8 cellular contexts compared by ENCODE assay signal in the genomic region with DNA sequence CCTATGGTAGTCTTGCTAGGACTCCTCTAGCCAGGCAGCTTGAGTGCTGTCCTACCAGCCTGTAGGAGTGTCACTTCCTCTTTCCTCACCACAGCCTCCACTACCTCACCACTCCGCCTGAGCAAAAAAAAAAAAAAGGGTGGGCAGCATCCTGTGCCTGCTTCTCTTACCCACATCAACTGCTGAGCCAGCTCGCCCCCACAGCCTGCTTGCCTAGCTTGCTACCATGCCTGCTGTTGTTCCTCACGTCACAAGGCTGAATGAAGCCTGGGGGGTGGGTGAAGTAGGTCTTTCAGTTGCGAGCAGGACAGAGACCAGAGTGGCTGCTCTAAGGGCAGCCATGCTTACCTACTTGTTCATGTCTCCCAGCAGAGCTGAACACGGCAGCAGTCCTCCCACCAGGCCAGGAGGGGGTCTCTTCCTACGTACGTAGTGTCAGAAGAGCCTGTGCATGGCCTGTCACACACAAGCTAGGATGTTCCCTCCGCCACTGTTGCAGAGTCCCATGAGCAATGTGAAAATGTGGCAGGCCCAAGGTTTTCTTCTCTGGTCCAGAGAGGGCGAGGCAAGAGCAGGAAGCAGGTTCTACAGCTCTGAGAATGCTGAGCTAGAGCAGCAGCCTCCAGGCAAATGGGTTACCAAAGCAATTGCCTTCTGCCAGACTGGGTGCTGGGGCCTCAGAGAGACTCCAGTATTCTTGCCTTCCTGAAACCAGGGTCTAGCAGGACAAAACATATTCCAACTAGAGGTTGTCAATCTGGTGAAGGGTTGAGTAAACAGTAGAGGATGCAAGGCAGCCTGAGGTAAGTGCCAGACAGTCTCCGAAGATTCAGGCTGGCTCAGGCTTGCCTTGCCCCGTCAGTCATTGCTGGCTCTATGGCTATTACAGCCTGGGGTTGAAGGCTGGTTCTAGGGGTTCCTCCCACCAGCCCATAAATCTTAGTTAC. TPM values are rescaled to one million over a fixed set of nuclear protein-coding genes. Genes with fewer than 3 reads are reported as not detected.
A peak's percentile ranks its signal among the peaks of the same experiment; 100 is the strongest.
DNase-seq lines count a peak whose midpoint lies in the region; ATAC-seq and TF ChIP-seq lines count a peak whose summit lies in the region.

No MANE protein-coding gene starts in this region.

- peaks cover 0 to 85% of the 10 kb centered on the region in 2 donors for H3K36me3 ChIP-seq in adrenal gland (replicated peaks in 1 of 2)

- no peak for TF ChIP-seq CTCF in adrenal gland (IDR thresholded peaks at IDR 0.05)

- TF ChIP-seq POLR2A in adrenal gland (IDR thresholded peaks at IDR 0.05), result no peak

- H3K27me3 ChIP-seq in adrenal gland, result no peaks in the 10 kb centered on the region

- H3K27ac ChIP-seq in adrenal gland, result peak overlapping the region in 2 of 5 donors; percentile 56 to 71

- intact Hi-C loops in adrenal gland (cut with DNase I), result no loop called here

- peak; percentile 92 for ATAC-seq in GM19023 (IDR thresholded peaks at IDR 0.05; ENCODE audit: unreplicated experiment)
- ATAC-seq in HG03097 (IDR thresholded peaks at IDR 0.05; ENCODE audit: low FRiP score, unreplicated experiment), result peak; percentile 77

- H3K9me3 ChIP-seq in adrenal gland (replicated peaks in 1 of 3), result no peaks in the 10 kb centered on the region

- DNase-seq in T follicular helper cell (ENCODE audit: low read depth) (peak; percentile 82), adrenal gland (peak in 5 of 7 donors; percentile 54 to 76 (median 65)), mesenteric fat pad (ENCODE audit: low spot score) (peak; percentile 89), HPDE6-E6E7 (ENCODE audit: extremely low spot score) (no peak), NCI-H2029 (lab: John Stamatoyannopoulos, UW) (no peak)
- DNase-seq in stimulated activated naive CD4-positive, alpha-beta T cell (lab: John Stamatoyannopoulos, UW), result peak; percentile 75 to 96 (median 86)

- H3K4me1 ChIP-seq in adrenal gland (replicated peaks in 1 of 2), result peaks cover under 1 to 4% of the 10 kb centered on the region in 2 donors

- H3K4me3 ChIP-seq in adrenal gland, result no peak overlapping the region

- WGBS in adrenal gland, 4 donors, result 62 to 71% (median 66%) methylated on average over 10 to 11 of the region's 11 CpGs

RNA-seq across cellular contexts. Expression of gene PPM1M, which starts 8.0 kb away (rescaled TPM):
- total RNA-seq in adrenal gland, result 10 to 100 TPM; 10.5 to 28.0 (median 22.1) TPM
- 10 to 100 TPM in 2 of 3 donors, 1 to 10 TPM in 1; 9.1 to 29.8 (median 23.1) TPM for polyA plus RNA-seq in adrenal gland
- 26.8 TPM for total RNA-seq in mesenteric fat pad

RNA-seq across cellular contexts. Expression of gene TWF2, which starts 14.6 kb away (rescaled TPM):
- total RNA-seq in adrenal gland, result 10 to 100 TPM; 31.7 to 95.6 (median 59.4) TPM
- 10 to 100 TPM; 13.6 to 28.2 (median 26.1) TPM for polyA plus RNA-seq in adrenal gland
- 52.4 TPM for total RNA-seq in mesenteric fat pad

RNA-seq across cellular contexts. Expression of gene WDR82, which starts 24.9 kb away (rescaled TPM):
- total RNA-seq in adrenal gland (10 to 100 TPM; 44.6 to 84.0 (median 59.9) TPM), mesenteric fat pad (52.7 TPM)
- 10 to 100 TPM; 23.8 to 74.2 (median 24.6) TPM for polyA plus RNA-seq in adrenal gland

RNA-seq across cellular contexts. Expression of gene TLR9, which starts 28.1 kb away (rescaled TPM):
- total RNA-seq in adrenal gland (under 1 TPM in 4 of 8 donors, not detected in 4; under 0.01 to 0.61 (median 0.17) TPM), mesenteric fat pad (0.19 TPM)
- under 1 TPM in 2 of 3 donors, not detected in 1; 0.34 to 0.56 TPM for polyA plus RNA-seq in adrenal gland

RNA-seq across cellular contexts. Expression of gene GLYCTK, which starts 34.0 kb away (rescaled TPM):
- total RNA-seq in adrenal gland (10 to 100 TPM in 6 of 8 donors, 1 to 10 TPM in 2; 8.2 to 17.9 (median 13.7) TPM), mesenteric fat pad (14.1 TPM)
- polyA plus RNA-seq in adrenal gland, result 10 to 100 TPM in 2 of 3 donors, 1 to 10 TPM in 1; 4.9 to 31.7 (median 18.0) TPM

Comparison
In these comparisons a context has a peak if more than half of its experiments do, and no peak if none do; other contexts are left out.
1. DNase-seq: peak in T follicular helper cell (single experiment), adrenal gland (5 of 7), mesenteric fat pad (single experiment) and stimulated activated naive CD4-positive, alpha-beta T cell (6 of 6); none in HPDE6-E6E7 (single experiment) and NCI-H2029 (single experiment).